Comparison of ENCODE assay signal across 28 cellular contexts in genomic region chr5:104298518-104298917, GRCh38.
"Had no signal": no experiment of that assay in that cellular context is flagged by ENCODE, and none has a peak within 500 bp of the region (broad histone marks: within the 10 kb centered on the region; RNA-seq: fewer than 3 reads in every experiment).

No MANE protein-coding gene starts in this region.

- DNase-seq: stimulated activated CD4-positive, alpha-beta T cell treated with anti-CD3 and anti-CD28 coated beads, Interleukin-2, amount 100 ng/mL, for 48 hours; stimulated activated CD4-positive, alpha-beta T cell treated with anti-CD3 and anti-CD28 coated beads, Interleukin-4, amount 100 ng/mL, for 1 hour; stimulated activated CD4-positive, alpha-beta T cell treated with anti-CD3 and anti-CD28 coated beads, Interleukin-4, amount 100 ng/mL, for 24 hours; stimulated activated CD4-positive, alpha-beta T cell treated with anti-CD3 and anti-CD28 coated beads, Interleukin-4, amount 100 ng/mL, for 4 hours; stimulated activated CD8-positive, alpha-beta memory T cell treated with anti-CD3 and anti-CD28 coated beads, Interleukin-4, amount 100 ng/mL, for 48 hours; stimulated activated naive B cell treated with anti-CD40 and anti-IgM and Interleukin-4, amounts not matched to agents 10 μg/mL and 1 μg/mL and 100 μg/mL, for 72 hours; stimulated activated naive CD4-positive, alpha-beta T cell; stimulated activated naive CD4-positive, alpha-beta T cell treated with Interleukin-2 at 50 U/mL for 16 hours; stimulated activated naive CD8-positive, alpha-beta T cell treated with anti-CD3 and anti-CD28 coated beads, Interleukin-15, amount 100 ng/mL, for 72 hours; stimulated activated naive CD8-positive, alpha-beta T cell treated with anti-CD3 and anti-CD28 coated beads, Interleukin-15, Interleukin-2, amounts not matched to agents 100 U/mL and 50 U/mL, for 24 hours; stomach; substantia nigra; testis; thyroid gland; tibial artery; transverse colon; trophoblast cell; upper lobe of left lung; upper lobe of right lung; uterus had no signal

- H3K9me3 ChIP-seq: suprapubic skin, testis, thoracic aorta, thyroid gland, tibial artery, tibial nerve, transverse colon, upper lobe of left lung, upper lobe of right lung, uterus, vagina had no signal

- H3K27me3 Mint-ChIP-seq: stimulated activated memory B cell treated with anti-CD40 and anti-IgM and Interleukin-4, amounts not matched to agents 10 μg/mL and 1 μg/mL and 100 μg/mL, for 72 hours; stimulated activated naive B cell treated with anti-CD40 and anti-IgM and Interleukin-4, amounts not matched to agents 10 μg/mL and 1 μg/mL and 100 μg/mL, for 72 hours; stimulated activated naive CD8-positive, alpha-beta T cell treated with anti-CD3 and anti-CD28 coated beads, Interleukin-15, amount 100 ng/mL, for 72 hours; stimulated activated naive CD8-positive, alpha-beta T cell treated with anti-CD3 and anti-CD28 coated beads, Interleukin-15, Interleukin-2, amounts not matched to agents 100 ng/mL and 50 ng/mL, for 24 hours; type B pancreatic cell had no signal

- H3K4me1 Mint-ChIP-seq: stimulated activated effector memory CD8-positive, alpha-beta T cell treated with anti-CD3 and anti-CD28 coated beads, Interleukin-12 subunit alpha, Interleukin-12 subunit beta, amount 100 ng/mL, for 72 hours; stimulated activated memory B cell treated with anti-CD40 and anti-IgM and Interleukin-4, amounts not matched to agents 10 μg/mL and 1 μg/mL and 100 μg/mL, for 72 hours; stimulated activated naive B cell treated with anti-CD40 and anti-IgM and Interleukin-4, amounts not matched to agents 10 μg/mL and 1 μg/mL and 100 μg/mL, for 72 hours; stimulated activated naive CD8-positive, alpha-beta T cell treated with anti-CD3 and anti-CD28 coated beads, Interleukin-15, amount 100 ng/mL, for 72 hours had no signal

- H3K4me1 ChIP-seq: stomach, suprapubic skin, testis, thyroid gland, tibial artery, tibial nerve, transverse colon, upper lobe of left lung, upper lobe of right lung, uterus, vagina had no signal

- H3K27ac ChIP-seq: stomach, suprapubic skin, testis, thoracic aorta, thyroid gland, tibial artery, tibial nerve, transverse colon, upper lobe of left lung, upper lobe of right lung, uterus, vagina had no signal

- ATAC-seq: stimulated activated effector memory CD8-positive, alpha-beta T cell treated with anti-CD3 and anti-CD28 coated beads, Interleukin-12 subunit alpha, Interleukin-12 subunit beta, amount 100 ng/mL, for 72 hours; stimulated activated memory B cell treated with anti-CD40 and anti-IgM and Interleukin-4, amounts not matched to agents 10 μg/mL and 1 μg/mL and 100 μg/mL, for 72 hours; stimulated activated naive B cell treated with anti-CD40 and anti-IgM and Interleukin-4, amounts not matched to agents 10 μg/mL and 1 μg/mL and 100 μg/mL, for 72 hours; stimulated activated naive CD8-positive, alpha-beta T cell treated with anti-CD3 and anti-CD28 coated beads, Interleukin-15, amount 100 ng/mL, for 72 hours; stimulated activated naive CD8-positive, alpha-beta T cell treated with anti-CD3 and anti-CD28 coated beads, Interleukin-15, Interleukin-2, amounts not matched to agents 100 U/mL and 50 U/mL, for 24 hours; upper lobe of right lung had no signal

- H3K4me3 ChIP-seq: stomach, suprapubic skin, testis, thoracic aorta, thyroid gland, tibial artery, tibial nerve, transverse colon, upper lobe of left lung, upper lobe of right lung, uterus, vagina had no signal

- H3K9me3 Mint-ChIP-seq: stimulated activated memory B cell treated with anti-CD40 and anti-IgM and Interleukin-4, amounts not matched to agents 10 μg/mL and 1 μg/mL and 100 μg/mL, for 72 hours had no signal

- H3K4me3 Mint-ChIP-seq: stimulated activated effector memory CD8-positive, alpha-beta T cell treated with anti-CD3 and anti-CD28 coated beads, Interleukin-12 subunit alpha, Interleukin-12 subunit beta, amount 100 ng/mL, for 72 hours; stimulated activated memory B cell treated with anti-CD40 and anti-IgM and Interleukin-4, amounts not matched to agents 10 μg/mL and 1 μg/mL and 100 μg/mL, for 72 hours; stimulated activated naive B cell treated with anti-CD40 and anti-IgM and Interleukin-4, amounts not matched to agents 10 μg/mL and 1 μg/mL and 100 μg/mL, for 72 hours; stimulated activated naive CD8-positive, alpha-beta T cell treated with anti-CD3 and anti-CD28 coated beads, Interleukin-15, amount 100 ng/mL, for 72 hours; stimulated activated naive CD8-positive, alpha-beta T cell treated with anti-CD3 and anti-CD28 coated beads, Interleukin-15, Interleukin-2, amounts not matched to agents 100 ng/mL and 50 ng/mL, for 24 hours; type B pancreatic cell had no signal

- H3K36me3 Mint-ChIP-seq: stimulated activated effector memory CD8-positive, alpha-beta T cell treated with anti-CD3 and anti-CD28 coated beads, Interleukin-12 subunit alpha, Interleukin-12 subunit beta, amount 100 ng/mL, for 72 hours; stimulated activated memory B cell treated with anti-CD40 and anti-IgM and Interleukin-4, amounts not matched to agents 10 μg/mL and 1 μg/mL and 100 μg/mL, for 72 hours; stimulated activated naive B cell treated with anti-CD40 and anti-IgM and Interleukin-4, amounts not matched to agents 10 μg/mL and 1 μg/mL and 100 μg/mL, for 72 hours; type B pancreatic cell had no signal

- H3K27me3 ChIP-seq: stomach, suprapubic skin, testis, thyroid gland, tibial artery, tibial nerve, transverse colon, upper lobe of left lung, upper lobe of right lung, uterus, vagina had no signal

- H3K36me3 ChIP-seq: stomach, suprapubic skin, thoracic aorta, thyroid gland, tibial artery, tibial nerve, transverse colon, upper lobe of left lung, upper lobe of right lung, uterus, vagina had no signal

- H3K27ac Mint-ChIP-seq: stimulated activated effector memory CD8-positive, alpha-beta T cell treated with anti-CD3 and anti-CD28 coated beads, Interleukin-12 subunit alpha, Interleukin-12 subunit beta, amount 100 ng/mL, for 72 hours; stimulated activated memory B cell treated with anti-CD40 and anti-IgM and Interleukin-4, amounts not matched to agents 10 μg/mL and 1 μg/mL and 100 μg/mL, for 72 hours; stimulated activated naive B cell treated with anti-CD40 and anti-IgM and Interleukin-4, amounts not matched to agents 10 μg/mL and 1 μg/mL and 100 μg/mL, for 72 hours; stimulated activated naive CD8-positive, alpha-beta T cell treated with anti-CD3 and anti-CD28 coated beads, Interleukin-15, amount 100 ng/mL, for 72 hours; stimulated activated naive CD8-positive, alpha-beta T cell treated with anti-CD3 and anti-CD28 coated beads, Interleukin-15, Interleukin-2, amounts not matched to agents 100 ng/mL and 50 ng/mL, for 24 hours; type B pancreatic cell had no signal
